In genomic region chr3:72490688-72491430, GRCh38 we compare ENCODE assay signal across 1 cellular context.
TF ChIP-seq lines count a peak whose summit lies in the region.

No MANE protein-coding gene starts in this region.

TF ChIP-seq in IMR-90, 13 proteins besides CTCF, POLR2A, EP300 and RAD21 (continued from another document):
- TF ChIP-seq USF2 (IDR thresholded peaks at IDR 0.05; ENCODE audit: low read depth, low read length) (no peak), CHD1 (IDR thresholded peaks at IDR 0.05; ENCODE audit: low read depth, low read length) (no peak), RCOR1 (IDR thresholded peaks at IDR 0.05; ENCODE audit: insufficient replicate concordance, low read length) (no peak), SMC3 (IDR thresholded peaks at IDR 0.05; ENCODE audit: low read depth, low read length) (no peak), MXI1 (IDR thresholded peaks at IDR 0.05; ENCODE audit: borderline replicate concordance, low read depth, low read length) (no peak), BHLHE40 (IDR thresholded peaks at IDR 0.05; ENCODE audit: low read depth, low read length) (no peak)
